12 cellular contexts compared by ENCODE assay signal in the genomic region with DNA sequence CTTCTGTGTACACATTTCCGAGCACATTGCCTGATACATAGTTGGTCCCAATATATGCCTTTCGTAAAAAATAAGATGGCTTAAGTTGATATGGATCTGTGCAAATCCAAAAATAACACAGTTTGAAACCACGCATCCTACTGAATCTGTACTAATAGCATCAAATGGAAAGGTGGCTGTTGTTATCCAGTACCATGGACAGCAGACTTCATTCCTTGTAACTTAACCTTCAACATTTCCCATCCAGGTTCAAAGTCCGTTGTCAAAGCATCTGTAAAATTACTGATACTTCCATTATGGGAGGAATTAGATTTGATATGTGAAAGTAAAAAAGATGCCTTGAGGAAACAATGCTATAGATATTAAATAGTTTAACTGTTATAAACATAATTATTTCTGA.
DNase-seq lines count a peak whose midpoint lies in the region; ATAC-seq, FAIRE-seq and TF ChIP-seq lines count a peak whose summit lies in the region.
"Had no signal": no experiment of that assay in that cellular context is flagged by ENCODE, and none has a peak within 500 bp of the region (broad histone marks: within the 10 kb centered on the region; RNA-seq: fewer than 3 reads in every experiment).

No MANE protein-coding gene starts in this region.

- TF ChIP-seq CTCF in GM23338 (conservative IDR thresholded peaks at IDR 0.05; ENCODE audit: low read depth in 2 of 2) (no peak), NB4 (IDR thresholded peaks at IDR 0.05; ENCODE audit: low read depth, low read length) (no peak), H1 (IDR thresholded peaks at IDR 0.05; ENCODE audit: control extremely low read depth in 1 of 3, insufficient read depth in 1 of 3, low read depth in 1 of 3, low read length in 3 of 3) (no peak)

- no peak overlapping the region for H3K27ac Mint-ChIP-seq in GM23338
- H3K27ac Mint-ChIP-seq: natural killer cell had no signal

- TF ChIP-seq RAD21 in H1 (IDR thresholded peaks at IDR 0.05 in 1 of 2, conservative IDR thresholded peaks at IDR 0.05 in 1 of 2; ENCODE audit: low read depth in 2 of 2, low read length in 2 of 2), result no peak

- H3K27me3 ChIP-seq in GM23338 (ENCODE audit: insufficient read depth) (no peaks in the 10 kb centered on the region), H1 (replicated peaks in 1 of 4; ENCODE audit: control insufficient read depth in 3 of 4, extremely low read depth in 1 of 4, insufficient read depth in 3 of 4, low read length in 3 of 4) (no peaks in the 10 kb centered on the region)

- H2BK15ac ChIP-seq in H1 (ENCODE audit: low read length), result no peak overlapping the region

- H2AFZ ChIP-seq in GM23338, result no peak overlapping the region
- H2AFZ ChIP-seq in H1 (ENCODE audit: low read length), result no peak overlapping the region

- peaks cover 2% of the 10 kb centered on the region; the same call in 1 of the 2 replicates for H3K9me2 ChIP-seq in GM23338 (ENCODE audit: insufficient read depth)

- H3K4me2 ChIP-seq in GM23338 (no peak overlapping the region), H1 (ENCODE audit: insufficient read depth in 1 of 2, low read depth in 2 of 2, low read length in 2 of 2) (no peak overlapping the region)

- no peaks in the 10 kb centered on the region for H4K20me1 ChIP-seq in GM23338 (replicated peaks; ENCODE audit: insufficient read depth)
- no peaks in the 10 kb centered on the region for H4K20me1 ChIP-seq in H1 (replicated peaks in 1 of 2; ENCODE audit: control insufficient read depth in 1 of 2, insufficient read depth in 2 of 2, low read length in 2 of 2)

- H3K4me3 ChIP-seq in GM23338 (no peak overlapping the region), NB4 (ENCODE audit: low read depth, low read length) (no peak overlapping the region), H1 (ENCODE audit: extremely low read depth in 1 of 4, insufficient read depth in 2 of 4, low read depth in 3 of 4, low read length in 4 of 4) (no peak overlapping the region)

- H2BK5ac ChIP-seq in H1 (ENCODE audit: low read depth, low read length), result no peak overlapping the region

- CTCF ChIA-PET in H1 (lab: Charles Lee; ENCODE audit: partially characterized antibody), result no interaction called here

- no peak overlapping the region for H4K8ac ChIP-seq in H1 (ENCODE audit: extremely low read depth, insufficient read depth, low read length)

- ATAC-seq in GM23338 (no peak), GM21526 (IDR thresholded peaks at IDR 0.05; ENCODE audit: low FRiP score, unreplicated experiment) (no peak)
- ATAC-seq: natural killer cell had no signal

- no peak overlapping the region for H3K14ac ChIP-seq in H1 (ENCODE audit: insufficient read length)

- no peak overlapping the region for H3K23ac ChIP-seq in H1 (ENCODE audit: insufficient read length)

- no peak overlapping the region for H3K27ac ChIP-seq in GM23338 (ENCODE audit: low read depth)
- H3K27ac ChIP-seq in H1 (ENCODE audit: low read depth, low read length), result no peak overlapping the region

- H3K79me2 ChIP-seq in GM23338 (replicated peaks; ENCODE audit: insufficient read depth) (no peaks in the 10 kb centered on the region), H1 (ENCODE audit: control insufficient read depth in 1 of 2, insufficient read depth in 2 of 2, low read length in 2 of 2) (no peaks in the 10 kb centered on the region)

- TF ChIP-seq POLR2A in NB4 (IDR thresholded peaks at IDR 0.05; ENCODE audit: extremely low read depth, insufficient read length) (no peak), H1 (IDR thresholded peaks at IDR 0.05; ENCODE audit: control extremely low read depth in 1 of 2, low read depth in 2 of 2, low read length in 2 of 2) (no peak)

- no peak overlapping the region for H3K9ac ChIP-seq in H1 (replicated peaks in 1 of 4; ENCODE audit: extremely low read depth in 1 of 4, low read depth in 3 of 4, low read length in 3 of 4)

- WGBS in H1 (ENCODE audit: extremely low coverage in 1 of 2, insufficient coverage in 1 of 2, insufficient read length in 1 of 2, insufficient replicate concordance in 2 of 2, low coverage in 1 of 2, low lambda C conversion rate in 2 of 2, missing lambda C conversion rate in 1 of 2), 2 experiments, result 80% methylated on average over 4 of the region's 4 CpGs; no CpG with 5 or more reads in 1 of the 2 experiments

- H3F3A ChIP-seq in GM23338 (replicated peaks; ENCODE audit: low read depth), result no peaks in the 10 kb centered on the region

- no peak overlapping the region for H4K5ac ChIP-seq in H1 (ENCODE audit: insufficient read length, low read depth, low read length)

- H3K4me1 ChIP-seq in GM23338 (ENCODE audit: insufficient read depth) (peaks cover 7% of the 10 kb centered on the region), H1 (replicated peaks in 1 of 4; ENCODE audit: control insufficient read depth in 3 of 4, insufficient read depth in 4 of 4, low read length in 3 of 4) (peaks cover 0 to 3% (median 0%) of the 10 kb centered on the region in 4 experiments; a peak in 1 of 7 replicates)

- no peaks in the 10 kb centered on the region for H3K9me3 ChIP-seq in H1 (ENCODE audit: insufficient read depth in 2 of 2, low read depth in 1 of 2, low read length in 1 of 2)

- H3K79me1 ChIP-seq in H1 (ENCODE audit: low read depth, low read length), result no peaks in the 10 kb centered on the region

- H3K9me3 Mint-ChIP-seq in GM23338, result no peaks in the 10 kb centered on the region

- no peak overlapping the region for H2BK20ac ChIP-seq in H1 (ENCODE audit: low read length)

- H3K4ac ChIP-seq in H1 (replicated peaks; ENCODE audit: insufficient read length, low read depth, low read length), result no peak overlapping the region

- no peaks in the 10 kb centered on the region for H3K36me3 Mint-ChIP-seq in GM23338 (ENCODE audit: low read depth)
- H3K36me3 Mint-ChIP-seq: natural killer cell had no signal

- POLR2A ChIA-PET in H1 (lab: Charles Lee; ENCODE audit: partially characterized antibody), result no interaction called here

- no peak overlapping the region for H2AK5ac ChIP-seq in H1 (ENCODE audit: low read depth, low read length)

- H3K27me3 Mint-ChIP-seq in GM23338 (ENCODE audit: insufficient read depth, low read depth, poor library complexity), result no peaks in the 10 kb centered on the region

- H3K4me3 Mint-ChIP-seq in GM23338, result no peak overlapping the region
- H3K4me3 Mint-ChIP-seq: natural killer cell had no signal

- no peak overlapping the region for H3K18ac ChIP-seq in H1 (ENCODE audit: extremely low read depth, low read length)

- no peaks in the 10 kb centered on the region for H3K23me2 ChIP-seq in H1 (ENCODE audit: low read depth, low read length)

- no peak overlapping the region for H2BK12ac ChIP-seq in H1 (ENCODE audit: low read depth, low read length)

- no peak overlapping the region for H4K91ac ChIP-seq in H1 (replicated peaks; ENCODE audit: insufficient read length, low read length)

- DNase-seq in GM23338 (ENCODE audit: low spot score), result peak; percentile 61
- DNase-seq in NB4 (ENCODE audit: low read depth), result peak; percentile 13
- DNase-seq in H1 (ENCODE audit: low read depth in 1 of 2, low spot score in 2 of 2), result no peak
- DNase-seq in myocyte (ENCODE audit: low read depth), result peak; percentile 52
- DNase-seq in midbrain (lab: John Stamatoyannopoulos, UW), result no peak
- DNase-seq in stimulated activated naive CD4-positive, alpha-beta T cell (lab: John Stamatoyannopoulos, UW), result no peak
- no peak for DNase-seq in NCI-H1436 treated with DMSO at 0.1 percent for 48 hours (lab: John Stamatoyannopoulos, UW)
- DNase-seq: natural killer cell, NCI-H1417, T-helper 9 cell had no signal

- H3K4me1 Mint-ChIP-seq in GM23338, result peaks cover 11% of the 10 kb centered on the region
- H3K4me1 Mint-ChIP-seq: natural killer cell had no signal

- no peak overlapping the region for H3K56ac ChIP-seq in H1 (replicated peaks; ENCODE audit: insufficient read length, low read depth, low read length)

- no peaks in the 10 kb centered on the region for H3K36me3 ChIP-seq in GM23338 (ENCODE audit: insufficient read depth)
- no peaks in the 10 kb centered on the region for H3K36me3 ChIP-seq in H1 (ENCODE audit: control insufficient read depth in 2 of 4, insufficient read depth in 4 of 4, low read length in 3 of 4)

- TF ChIP-seq EP300 in H1 (IDR thresholded peaks at IDR 0.05; ENCODE audit: borderline replicate concordance in 1 of 2, low read depth in 2 of 2, low read length in 2 of 2), result no peak

- FAIRE-seq in H1 (lab: Jason Lieb, UNC), result peak; percentile 28
- FAIRE-seq: D721Med had no signal

- H2BK120ac ChIP-seq in H1 (replicated peaks; ENCODE audit: low read depth, low read length), result no peak overlapping the region

TF ChIP-seq in GM23338, 12 proteins besides CTCF, POLR2A, EP300 and RAD21 (continues in another document):
- TF ChIP-seq POLR2AphosphoS5 (IDR thresholded peaks at IDR 0.05; ENCODE audit: low read depth), result no peak

TF ChIP-seq in H1, 55 proteins besides CTCF, POLR2A, EP300 and RAD21:
- no peak for TF ChIP-seq RFX5 (IDR thresholded peaks at IDR 0.05; ENCODE audit: borderline replicate concordance, low read depth, low read length)
- TF ChIP-seq TAF1 (IDR thresholded peaks at IDR 0.05; ENCODE audit: low read depth, low read length), result no peak

Comparison
In these comparisons a context has a peak if more than half of its experiments do, and no peak if none do; other contexts are left out.
1. DNase-seq: peak in GM23338 (single experiment), NB4 (single experiment) and myocyte (single experiment); none in H1 (0 of 2), midbrain (single experiment), stimulated activated naive CD4-positive, alpha-beta T cell (0 of 6) and NCI-H1436 treated with DMSO at 0.1 percent for 48 hours (single experiment).